1 cellular context compared by ENCODE assay signal in genomic region chr5:37379100-37379628, GRCh38.
TF ChIP-seq lines count a peak whose summit lies in the region.

WDR70 (plus strand) TSS chr5:37379318; CDS start chr5:37379368, 50 bp downstream.

TF ChIP-seq in H1, 55 proteins besides CTCF, POLR2A, EP300 and RAD21 (continued from another document):
- TF ChIP-seq YY1 (IDR thresholded peaks at IDR 0.05; ENCODE audit: low read depth, low read length) (peak; percentile 53; the same call in 1 of the 2 replicates), POLR2AphosphoS5 (IDR thresholded peaks at IDR 0.05; ENCODE audit: low read depth, low read length) (peak; percentile 77)
